In genomic region chrX:48886586-48886985, GRCh38 we compare ENCODE assay signal across 4 cellular contexts. TPM values are rescaled to one million over a fixed set of nuclear protein-coding genes. Genes with fewer than 3 reads are reported as not detected.
"Had no signal": no experiment of that assay in that cellular context is flagged by ENCODE, and none has a peak within 500 bp of the region (broad histone marks: within the 10 kb centered on the region; RNA-seq: fewer than 3 reads in every experiment).

No MANE protein-coding gene starts in this region.

RNA-seq across cellular contexts. Expression of gene PCSK1N, which starts 51.2 kb away (rescaled TPM):
- total RNA-seq: fibroblast of villous mesenchyme, gastrocnemius medialis had no signal
- polyA plus RNA-seq: endothelial cell of umbilical vein, heart left ventricle had no signal
